ENCODE assay signal across 3 cellular contexts in genomic region chr14:104448721-104449120, GRCh38.
"Had no signal": no experiment of that assay in that cellular context is flagged by ENCODE, and none has a peak within 500 bp of the region (broad histone marks: within the 10 kb centered on the region; RNA-seq: fewer than 3 reads in every experiment).

No MANE protein-coding gene starts in this region.

- H3K4me3 ChIP-seq: GM12878 had no signal

- DNase-seq: GDM1, GF-D8 had no signal
